ENCODE assay signal across 11 cellular contexts in the genomic region with DNA sequence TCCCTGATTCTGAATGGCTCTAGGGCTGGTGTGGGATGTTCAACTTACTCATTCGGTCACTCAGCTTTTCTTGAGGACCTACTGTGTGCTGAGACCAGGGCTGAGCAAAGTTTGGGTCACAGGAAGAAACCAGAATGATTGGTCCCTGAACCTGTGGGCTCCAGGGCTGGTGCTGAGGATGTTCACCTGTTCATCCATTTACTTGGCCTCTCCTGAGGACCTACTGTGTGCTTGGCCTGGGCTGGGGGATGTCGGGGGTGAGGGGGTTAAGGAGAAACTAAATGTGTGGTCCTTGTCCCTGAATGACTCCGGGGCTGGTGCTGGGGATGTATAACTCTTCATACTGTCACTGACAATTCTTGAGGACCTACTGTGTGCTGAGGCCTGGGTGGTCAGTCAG. TPM values are rescaled to one million over a fixed set of nuclear protein-coding genes. Genes with fewer than 3 reads are reported as not detected.
"Had no signal": no experiment of that assay in that cellular context is flagged by ENCODE, and none has a peak within 500 bp of the region (broad histone marks: within the 10 kb centered on the region; RNA-seq: fewer than 3 reads in every experiment).

No MANE protein-coding gene starts in this region.

- H2AFZ ChIP-seq: GM23248 had no signal

- H3K4me3 ChIP-seq: GM23248, HAP-1 had no signal

- DNase-seq: GM23248, GOT3, H7, HFFc6, KG1 had no signal

- H3K9ac ChIP-seq: GM23248 had no signal

- H3K27ac ChIP-seq: GM23248, HL-60 had no signal

- H3K36me3 ChIP-seq: HAP-1 had no signal

- ATAC-seq: HCT116 had no signal

- H3K4me1 ChIP-seq: HAP-1 had no signal

- H3K9me3 ChIP-seq: HAP-1 had no signal

RNA-seq across cellular contexts. Expression of a gene that starts 10.3 kb away (rescaled TPM):
- total RNA-seq: GM23248, H7, HFFc6 had no signal

RNA-seq across cellular contexts. Expression of a gene that starts 18.3 kb away (rescaled TPM):
- total RNA-seq: H4, H7, HT1080 had no signal
- polyA plus RNA-seq: GM23248, IgD-negative memory B cell had no signal
